ENCODE assay signal across 8 cellular contexts in the genomic region with DNA sequence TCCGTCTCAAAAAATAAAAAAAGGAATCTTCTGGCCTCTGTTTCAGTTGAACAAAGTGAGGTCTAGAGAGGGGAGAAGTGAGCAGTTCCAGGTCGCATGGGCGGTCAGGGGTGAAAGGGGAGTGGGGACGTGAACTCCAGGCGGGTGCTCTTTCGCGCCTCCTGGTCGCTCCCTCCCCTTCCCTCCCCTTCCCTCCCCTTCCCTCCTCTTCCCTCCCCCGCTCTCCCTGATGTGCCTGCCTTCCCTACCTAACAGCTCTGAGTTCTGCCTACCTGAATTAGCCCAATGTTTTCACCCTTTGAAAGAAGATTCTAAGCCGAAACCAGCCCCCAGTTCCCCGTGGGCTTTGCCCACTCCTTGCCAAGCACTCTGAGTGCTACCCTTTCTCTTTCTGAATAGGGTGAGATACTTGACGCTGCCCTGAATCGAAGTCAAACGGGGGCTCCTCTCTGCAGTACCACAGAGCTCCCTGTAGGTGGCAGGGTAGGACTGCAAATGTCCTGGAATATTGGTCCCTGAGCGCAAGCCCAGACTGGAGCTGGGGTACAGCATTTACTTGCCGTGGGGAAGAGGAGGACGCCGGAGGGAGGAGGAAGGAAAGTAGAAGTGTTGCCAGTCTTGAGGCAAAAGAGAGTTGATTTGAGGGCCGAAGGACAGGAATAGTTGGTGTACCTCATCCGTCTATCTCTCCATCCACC.
DNase-seq lines count a peak whose midpoint lies in the region; ATAC-seq and TF ChIP-seq lines count a peak whose summit lies in the region.
"Not testable (repeated sequence)": the region's sequence is repeated elsewhere in the genome, so short reads cannot be mapped to it uniquely, and the experiment has no call there.

No MANE protein-coding gene starts in this region.

- H3K9me3 ChIP-seq in HCT116 (ENCODE audit: control insufficient read depth in 1 of 2, insufficient read depth in 1 of 2, low read depth in 1 of 2, low read length in 2 of 2); adrenal gland (replicated peaks in 1 of 3); osteoblast (ENCODE audit: low read depth, low read length); stomach: not testable (repeated sequence)

- not testable (repeated sequence) for H3K36me3 Mint-ChIP-seq in WTC11

- POLR2A ChIA-PET in HCT116 (lab: Charles Lee); WTC11 (lab: Charles Lee): not testable (repeated sequence)

- peak overlapping the region; percentile 30 for H3K4me2 ChIP-seq in HCT116 (ENCODE audit: low read length)
- H3K4me2 ChIP-seq in osteoblast (ENCODE audit: insufficient read depth, low read length): not testable (repeated sequence)

- not testable (repeated sequence) for BruUV-seq in HCT116 (replicated peaks; lab: Mats Ljungman, UMichigan)

- not testable (repeated sequence) for H3K4me1 Mint-ChIP-seq in WTC11

- H3K4me3 Mint-ChIP-seq in WTC11: peak overlapping the region; percentile 76

- H3K27me3 ChIP-seq in HCT116 (ENCODE audit: insufficient read depth, low read length); adrenal gland; osteoblast (ENCODE audit: insufficient read depth, low read length); stomach: not testable (repeated sequence)

- peak; percentile 95 for ATAC-seq in HCT116
- ATAC-seq in WTC11: peak; percentile 95
- ATAC-seq in Right ventricle myocardium superior (ENCODE audit: poor library complexity): peak; percentile 91

- RAD21 ChIA-PET in HCT116 (lab: Charles Lee; ENCODE audit: low non-redundant PET in 1 of 2, low total read pairs in 2 of 2, uncharacterized antibody in 2 of 2, unreplicated experiment in 2 of 2): not testable (repeated sequence)

- not testable (repeated sequence) for H3K4me1 ChIP-seq in HCT116 (ENCODE audit: control insufficient read depth in 1 of 2, insufficient read depth in 2 of 2, low read length in 2 of 2); adrenal gland (replicated peaks in 1 of 2); osteoblast (ENCODE audit: insufficient read depth, low read length); stomach

- not testable (repeated sequence) for H4K20me1 ChIP-seq in HCT116 (ENCODE audit: insufficient read depth); osteoblast (ENCODE audit: insufficient read depth, low read length)

- TF ChIP-seq RAD21 in HCT116 (IDR thresholded peaks at IDR 0.05; ENCODE audit: low read depth): peak; percentile 59

- H3K27me3 Mint-ChIP-seq in WTC11 (ENCODE audit: low read depth): not testable (repeated sequence)

- intact Hi-C loops in HCT116 (cut with micrococcal nuclease); adrenal gland (cut with DNase I); Right ventricle myocardium superior (cut with DNase I); stomach (cut with DNase I; ENCODE audit: low total_unique reads): not testable (repeated sequence)

- peak; percentile 3 for DNase-seq in DMS153 treated with DMSO at 0.1 percent for 48 hours (lab: John Stamatoyannopoulos, UW; ENCODE audit: unreplicated experiment)
- DNase-seq in HCT116 (ENCODE audit: low read depth, low spot score); Right ventricle myocardium superior; osteoblast (ENCODE audit: insufficient read length, low spot score, missing footprints): not testable (repeated sequence)
- DNase-seq in NCI-H2227 treated with DMSO at 0.1 percent for 48 hours (lab: John Stamatoyannopoulos, UW): peak; percentile 66
- peak; percentile 72 for DNase-seq in WTC11 (ENCODE audit: low spot score)
- DNase-seq in adrenal gland: peak; percentile 8 to 82 (median 51)
- peak; percentile 53 for DNase-seq in stomach

- not testable (repeated sequence) for H3K9ac ChIP-seq in HCT116 (ENCODE audit: low read length)

- H3K27ac Mint-ChIP-seq in WTC11: not testable (repeated sequence)

- H2AFZ ChIP-seq in HCT116 (ENCODE audit: low read depth, low read length, poor library complexity, severe bottlenecking); osteoblast (ENCODE audit: low read length): not testable (repeated sequence)

- H3K79me2 ChIP-seq in HCT116 (ENCODE audit: insufficient read depth, low read length); osteoblast (ENCODE audit: insufficient read depth, low read length): not testable (repeated sequence)

- TF ChIP-seq CTCF in HCT116 (IDR thresholded peaks at IDR 0.05 in 2 of 3, conservative IDR thresholded peaks at IDR 0.05 in 1 of 3; ENCODE audit: borderline replicate concordance in 1 of 3, insufficient read depth in 1 of 3, low read depth in 2 of 3, low read length in 2 of 3): peak in 2 of 3 experiments; percentile 43 to 53; a peak in 5 of 6 replicates
- peak; percentile 69 for TF ChIP-seq CTCF in WTC11 (IDR thresholded peaks at IDR 0.05)
- peak; percentile 38 to 68 (median 58) for TF ChIP-seq CTCF in adrenal gland (IDR thresholded peaks at IDR 0.05)
- TF ChIP-seq CTCF in osteoblast (IDR thresholded peaks at IDR 0.05; ENCODE audit: extremely low read depth, low read depth, low read length): peak; percentile 44
- TF ChIP-seq CTCF in stomach (IDR thresholded peaks at IDR 0.05): peak in 5 of 7 experiments; percentile 24 to 62 (median 50)

- TF ChIP-seq EP300 in stomach (IDR thresholded peaks at IDR 0.05): not testable (repeated sequence)

- WGBS in adrenal gland, 4 donors: 8 to 15% (median 13%) methylated on average over 12 to 18 of the region's 20 CpGs
- 12 to 18% (median 14%) methylated on average over 12 to 18 of the region's 20 CpGs for WGBS in stomach, 5 donors

- H3K9me3 Mint-ChIP-seq in WTC11: not testable (repeated sequence)

- CTCF ChIA-PET in HCT116 (lab: Charles Lee): interaction anchor here (0.6 kb wide), 1 partner anchor 385 kb away, joined by 3 read pairs; no protein-coding TSS in a partner anchor
- CTCF ChIA-PET in WTC11 (lab: Charles Lee): not testable (repeated sequence)

- H3K36me3 ChIP-seq in HCT116 (ENCODE audit: control insufficient read depth in 1 of 2, insufficient read depth in 2 of 2, low read length in 2 of 2); adrenal gland (replicated peaks in 1 of 2); osteoblast (ENCODE audit: insufficient read depth, low read length); stomach: not testable (repeated sequence)

- H3K27ac ChIP-seq in HCT116 (ENCODE audit: low read depth, low read length); adrenal gland; osteoblast (ENCODE audit: low read depth, low read length); stomach: not testable (repeated sequence)

- H3K9me2 ChIP-seq in HCT116 (ENCODE audit: insufficient read depth): not testable (repeated sequence)

- TF ChIP-seq POLR2A in HCT116 (IDR thresholded peaks at IDR 0.05; ENCODE audit: borderline replicate concordance, extremely low read depth, insufficient read depth, insufficient read length); adrenal gland (IDR thresholded peaks at IDR 0.05); stomach (IDR thresholded peaks at IDR 0.05): not testable (repeated sequence)

- H3K4me3 ChIP-seq in HCT116 (replicated peaks in 1 of 2; ENCODE audit: low read depth in 1 of 2, low read length in 2 of 2); adrenal gland; osteoblast (ENCODE audit: insufficient read depth, low read length); stomach: not testable (repeated sequence)
